In genomic region chr4:5828005-5828391, GRCh38 we compare ENCODE assay signal across 18 cellular contexts.
DNase-seq lines count a peak whose midpoint lies in the region; ATAC-seq and TF ChIP-seq lines count a peak whose summit lies in the region.
"Had no signal": no experiment of that assay in that cellular context is flagged by ENCODE, and none has a peak within 500 bp of the region (broad histone marks: within the 10 kb centered on the region; RNA-seq: fewer than 3 reads in every experiment).

No MANE protein-coding gene starts in this region.

- 75% methylated on average over 4 of the region's 11 CpGs; no CpG with 5 or more reads in 1 of the 2 donors for WGBS in gastroesophageal sphincter (ENCODE audit: low coverage in 1 of 2), 2 donors

- H3K27ac ChIP-seq in left ventricle myocardium inferior (replicated peaks) (no peak overlapping the region), HEK293 (ENCODE audit: extremely low read depth, low read depth, low read length) (no peak overlapping the region), gastroesophageal sphincter (no peak overlapping the region)
- H3K27ac ChIP-seq: 22Rv1, A549 had no signal

- H3K4me3 ChIP-seq in left ventricle myocardium inferior = no peak overlapping the region
- no peak overlapping the region for H3K4me3 ChIP-seq in HEK293 (ENCODE audit: low read depth, low read length)
- no peak overlapping the region for H3K4me3 ChIP-seq in gastroesophageal sphincter
- H3K4me3 ChIP-seq: A549 had no signal

- H3K27me3 ChIP-seq in left ventricle myocardium inferior (ENCODE audit: low read depth) = no peaks in the 10 kb centered on the region
- H3K27me3 ChIP-seq in gastroesophageal sphincter = no peaks in the 10 kb centered on the region

- H3K36me3 ChIP-seq in left ventricle myocardium inferior = peaks cover 9% of the 10 kb centered on the region
- H3K36me3 ChIP-seq in HEK293 (ENCODE audit: control insufficient read depth in 2 of 2, insufficient read depth in 1 of 2, low read length in 2 of 2) = peaks cover 0 to 36% of the 10 kb centered on the region in 2 experiments; a peak in 1 of 3 replicates
- H3K36me3 ChIP-seq in gastroesophageal sphincter = peaks cover 0 to 12% of the 10 kb centered on the region in 2 donors

- intact Hi-C loops in Right ventricle myocardium inferior (cut with DNase I) = no loop called here
- intact Hi-C loops in left ventricle myocardium inferior (cut with micrococcal nuclease) = no loop called here
- intact Hi-C loops in posterior vena cava (cut with DNase I) = no loop called here

- TF ChIP-seq POLR2A in gastroesophageal sphincter (IDR thresholded peaks at IDR 0.05) = no peak

- POLR2A ChIA-PET in HEK293 (lab: Yijun Ruan, JAX) = no interaction called here

- no peak for TF ChIP-seq CTCF in left ventricle myocardium inferior (IDR thresholded peaks at IDR 0.05; ENCODE audit: borderline replicate concordance)
- TF ChIP-seq CTCF in HEK293 (tag by site-specific recombination; IDR thresholded peaks at IDR 0.05) = no peak
- TF ChIP-seq CTCF in gastroesophageal sphincter (IDR thresholded peaks at IDR 0.05) = no peak

- ATAC-seq in Right ventricle myocardium inferior (peak; percentile 15), gastroesophageal sphincter (peak; percentile 14), GM19397 (IDR thresholded peaks at IDR 0.05; ENCODE audit: unreplicated experiment) (no peak), HG02852 (IDR thresholded peaks at IDR 0.05; ENCODE audit: unreplicated experiment) (no peak)
- ATAC-seq: A549; CD8-positive, alpha-beta T cell; HCT116 had no signal

- DNase-seq in Right ventricle myocardium inferior (ENCODE audit: missing footprints) (no peak), left ventricle myocardium inferior (no peak), posterior vena cava (ENCODE audit: low spot score) (peak; percentile 68), cerebellum (ENCODE audit: low spot score) (no peak)
- DNase-seq: AML-193; Calu3; CD8-positive, alpha-beta T cell; DMS79 treated with DMSO at 0.1 percent for 48 hours; GF-D8; GOT3; H7 had no signal

- no peak for TF ChIP-seq EP300 in gastroesophageal sphincter (IDR thresholded peaks at IDR 0.05)

- H3K4me1 ChIP-seq in left ventricle myocardium inferior (peaks cover 20% of the 10 kb centered on the region), HEK293 (ENCODE audit: control insufficient read depth, insufficient read depth, low read length) (no peaks in the 10 kb centered on the region), gastroesophageal sphincter (peaks cover 0 to 16% (median 2%) of the 10 kb centered on the region in 3 donors)
- H3K4me1 ChIP-seq: A549 had no signal

- H3K9me3 ChIP-seq in left ventricle myocardium inferior (replicated peaks) (no peaks in the 10 kb centered on the region), HEK293 (ENCODE audit: control insufficient read depth, insufficient read depth, low read depth, low read length) (no peaks in the 10 kb centered on the region), gastroesophageal sphincter (no peaks in the 10 kb centered on the region)
- H3K9me3 ChIP-seq: A549 had no signal

- CTCF ChIA-PET in HEK293 (lab: Yijun Ruan, JAX) = interaction anchor here (0.6 kb wide), 1 partner anchor 293 kb away, joined by 3 read pairs; no protein-coding TSS in a partner anchor

TF ChIP-seq in HEK293, 187 proteins besides CTCF, POLR2A, EP300 and RAD21:
- TF ChIP-seq KLF1 (tag by site-specific recombination; IDR thresholded peaks at IDR 0.05) = 0 out of 2 replicates have a peak, but pooled peaks have one; percentile 23
- TF ChIP-seq ZNF629 (tag by site-specific recombination; IDR thresholded peaks at IDR 0.05) = no peak
- no peak for TF ChIP-seq PRDM1 (tag by site-specific recombination; IDR thresholded peaks at IDR 0.05)

Comparison
In these comparisons a context has a peak if more than half of its experiments do, and no peak if none do; other contexts are left out.
1. ATAC-seq: peak in Right ventricle myocardium inferior (single experiment) and gastroesophageal sphincter (single experiment); none in GM19397 (single experiment) and HG02852 (single experiment).